In the genomic region with DNA sequence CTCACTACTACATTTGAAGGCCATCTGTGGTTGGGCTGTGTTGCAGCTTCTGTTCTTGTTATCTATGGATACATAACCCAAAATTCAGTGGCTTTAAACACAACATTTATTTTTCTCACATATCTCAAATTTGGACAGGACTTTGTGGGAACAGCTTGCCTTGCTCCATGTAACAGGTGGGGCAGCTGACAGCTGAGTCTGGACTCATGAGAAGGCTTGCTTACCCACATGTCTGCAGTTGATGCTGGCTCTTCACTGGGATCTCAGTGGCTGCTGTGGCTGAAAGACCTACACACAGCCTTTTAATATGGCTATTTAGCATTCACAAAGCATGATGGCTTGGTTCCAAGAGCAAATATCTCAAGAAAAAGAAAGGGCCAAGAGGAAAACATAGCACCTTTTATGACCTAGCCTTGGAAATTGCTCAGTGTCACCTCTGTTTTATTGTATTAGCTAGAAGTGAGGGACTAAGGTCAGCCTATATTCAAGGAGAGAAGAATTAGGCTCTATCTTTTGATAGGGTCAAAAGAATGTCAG, we compare ENCODE assay signal across 16 cellular contexts.
DNase-seq lines count a peak whose midpoint lies in the region; ATAC-seq, FAIRE-seq and TF ChIP-seq lines count a peak whose summit lies in the region.
"Had no signal": no experiment of that assay in that cellular context is flagged by ENCODE, and none has a peak within 500 bp of the region (broad histone marks: within the 10 kb centered on the region; RNA-seq: fewer than 3 reads in every experiment).

No MANE protein-coding gene starts in this region.

- H3K9me3 Mint-ChIP-seq in astrocyte (ENCODE audit: unreplicated experiment) (peaks cover 3% of the 10 kb centered on the region), mesothelial cell of epicardium (peaks cover 4% of the 10 kb centered on the region)

- H3K36me3 Mint-ChIP-seq in astrocyte (ENCODE audit: low read depth, unreplicated experiment) (peaks cover 1% of the 10 kb centered on the region), mesothelial cell of epicardium (no peaks in the 10 kb centered on the region)

- no peaks in the 10 kb centered on the region for H3K9me3 ChIP-seq in SK-N-SH
- H3K9me3 ChIP-seq in astrocyte (ENCODE audit: insufficient read depth, low read depth, low read length), result no peaks in the 10 kb centered on the region
- H3K9me3 ChIP-seq in smooth muscle cell (replicated peaks; ENCODE audit: low read depth), result no peaks in the 10 kb centered on the region

- H3K27ac ChIP-seq in SK-N-SH (ENCODE audit: low read depth in 2 of 2, low read length in 1 of 2), result peak overlapping the region; percentile 74 to 95; a peak in 3 of 4 replicates
- peak overlapping the region; percentile 97 for H3K27ac ChIP-seq in astrocyte (ENCODE audit: low read depth, low read length)
- H3K27ac ChIP-seq in smooth muscle cell (ENCODE audit: low read depth), result peak overlapping the region; percentile 97
- H3K27ac ChIP-seq: C4-2B, KMS-11 had no signal

- CTCF ChIA-PET in SK-N-SH (lab: Yijun Ruan, JAX), result interaction anchor here (1.0 kb wide), 1 partner anchor 8 kb away, joined by 3 read pairs; no protein-coding TSS in a partner anchor

- no peaks in the 10 kb centered on the region for H3K9me2 ChIP-seq in SK-N-SH

- no peaks in the 10 kb centered on the region for H3K36me3 ChIP-seq in SK-N-SH (replicated peaks in 1 of 2; ENCODE audit: control insufficient read depth in 1 of 2, insufficient read depth in 2 of 2, low read length in 1 of 2)
- H3K36me3 ChIP-seq in astrocyte (ENCODE audit: insufficient read depth, low read length), result no peaks in the 10 kb centered on the region
- no peaks in the 10 kb centered on the region for H3K36me3 ChIP-seq in smooth muscle cell (ENCODE audit: low read depth)

- POLR2A ChIA-PET in SK-N-SH (lab: Yijun Ruan, JAX), result no interaction called here

- H3K4me1 Mint-ChIP-seq in astrocyte (ENCODE audit: low read depth, unreplicated experiment) (peaks cover 41% of the 10 kb centered on the region), mesothelial cell of epicardium (peaks cover 8% of the 10 kb centered on the region)

- peaks cover 26% of the 10 kb centered on the region for H3F3A ChIP-seq in SK-N-SH (replicated peaks; ENCODE audit: insufficient read depth)
- H3F3A ChIP-seq in smooth muscle cell (ENCODE audit: low read depth), result peaks cover 3% of the 10 kb centered on the region

- H2AFZ ChIP-seq in SK-N-SH (ENCODE audit: low read depth) (no peak overlapping the region), astrocyte (ENCODE audit: low read depth, low read length) (no peak overlapping the region), smooth muscle cell (ENCODE audit: low read depth) (no peak overlapping the region)

- no peak for TF ChIP-seq CTCF in SK-N-SH (IDR thresholded peaks at IDR 0.05)
- no peak for TF ChIP-seq CTCF in astrocyte (IDR thresholded peaks at IDR 0.05; ENCODE audit: insufficient read depth, low read depth, low read length)
- no peak for TF ChIP-seq CTCF in mesothelial cell of epicardium (IDR thresholded peaks at IDR 0.05; ENCODE audit: unreplicated experiment)
- no peak for TF ChIP-seq CTCF in smooth muscle cell (IDR thresholded peaks at IDR 0.05; ENCODE audit: borderline replicate concordance, insufficient read depth, poor library complexity, severe bottlenecking)

- H3K27me3 ChIP-seq in SK-N-SH (ENCODE audit: insufficient read depth) (no peaks in the 10 kb centered on the region), astrocyte (ENCODE audit: insufficient read depth, low read length) (no peaks in the 10 kb centered on the region), smooth muscle cell (ENCODE audit: low read depth) (no peaks in the 10 kb centered on the region)

- ATAC-seq in SK-N-SH treated with all-trans-retinoic acid at 6 μM for 48 hours (no peak), HG03354 (IDR thresholded peaks at IDR 0.05; ENCODE audit: poor library complexity, severe bottlenecking, unreplicated experiment) (no peak)
- ATAC-seq: Right ventricle myocardium inferior had no signal

- H3K4me3 Mint-ChIP-seq in astrocyte (ENCODE audit: unreplicated experiment) (no peak overlapping the region), mesothelial cell of epicardium (no peak overlapping the region)

- TF ChIP-seq RAD21 in SK-N-SH (IDR thresholded peaks at IDR 0.05; ENCODE audit: low read length), result no peak

- 0 out of 2 replicates have a peak overlapping the region, but pooled peaks have one; percentile 70 for H3K4me2 ChIP-seq in SK-N-SH
- H3K4me2 ChIP-seq in astrocyte (ENCODE audit: low read length), result peak overlapping the region; percentile 77
- H3K4me2 ChIP-seq in smooth muscle cell, result no peak overlapping the region
- H3K4me2 ChIP-seq: KMS-11 had no signal

- H3K4me3 ChIP-seq in SK-N-SH (ENCODE audit: low read depth in 2 of 2, low read length in 1 of 2) (no peak overlapping the region), astrocyte (ENCODE audit: insufficient read depth, low read depth, low read length) (no peak overlapping the region), smooth muscle cell (no peak overlapping the region)

- no peaks in the 10 kb centered on the region for H3K79me2 ChIP-seq in SK-N-SH (ENCODE audit: insufficient read depth)
- H3K79me2 ChIP-seq in astrocyte (ENCODE audit: insufficient read depth, low read length), result no peaks in the 10 kb centered on the region
- no peaks in the 10 kb centered on the region for H3K79me2 ChIP-seq in smooth muscle cell (ENCODE audit: low read depth)

- peak; percentile 41 for FAIRE-seq in astrocyte (lab: Jason Lieb, UNC)
- FAIRE-seq: H1 had no signal

- H4K20me1 ChIP-seq in SK-N-SH (ENCODE audit: insufficient read depth) (no peaks in the 10 kb centered on the region), astrocyte (ENCODE audit: insufficient read depth, low read length) (no peaks in the 10 kb centered on the region), smooth muscle cell (ENCODE audit: low read depth) (no peaks in the 10 kb centered on the region)

- H3K27ac Mint-ChIP-seq in astrocyte (ENCODE audit: unreplicated experiment), result peak overlapping the region; percentile 99
- H3K27ac Mint-ChIP-seq in mesothelial cell of epicardium, result peak overlapping the region; percentile 56

- TF ChIP-seq EP300 in SK-N-SH (IDR thresholded peaks at IDR 0.05; ENCODE audit: borderline replicate concordance in 1 of 2, low read depth in 1 of 2, low read length in 1 of 2), result no peak

- peaks cover 0 to 15% of the 10 kb centered on the region in 2 experiments; a peak in 1 of 4 replicates for H3K4me1 ChIP-seq in SK-N-SH (ENCODE audit: control insufficient read depth in 1 of 2, insufficient read depth in 2 of 2, low read depth in 1 of 2, low read length in 1 of 2)
- H3K4me1 ChIP-seq in astrocyte (ENCODE audit: insufficient read depth, low read length), result peaks cover 41% of the 10 kb centered on the region
- peaks cover 6% of the 10 kb centered on the region for H3K4me1 ChIP-seq in smooth muscle cell (ENCODE audit: low read depth)

- DNase-seq in SK-N-SH (no peak), astrocyte (ENCODE audit: low read depth) (peak; percentile 60), mesothelial cell of epicardium (ENCODE audit: low spot score in 2 of 2, unreplicated experiment in 2 of 2) (no peak), smooth muscle cell (lab: John Stamatoyannopoulos, UW; ENCODE audit: unreplicated experiment) (no peak), T-helper 1 cell (no peak), pons (ENCODE audit: low spot score) (no peak)
- DNase-seq: COR-L47, MM.1S, NCI-H1105, NCI-H1694 treated with DMSO at 0.1 percent for 48 hours had no signal

- H3K9ac ChIP-seq in SK-N-SH, result no peak overlapping the region
- peak overlapping the region; percentile 75 for H3K9ac ChIP-seq in astrocyte (ENCODE audit: low read length)
- no peak overlapping the region for H3K9ac ChIP-seq in smooth muscle cell (ENCODE audit: low read depth)
- H3K9ac ChIP-seq: KMS-11 had no signal

- H3K27me3 Mint-ChIP-seq in astrocyte (ENCODE audit: low read depth, unreplicated experiment) (no peaks in the 10 kb centered on the region), mesothelial cell of epicardium (ENCODE audit: low read depth) (no peaks in the 10 kb centered on the region)

TF ChIP-seq in SK-N-SH, 30 proteins besides CTCF, POLR2A, EP300 and RAD21 (continues in another document):
- no peak for TF ChIP-seq SIN3A (IDR thresholded peaks at IDR 0.05; ENCODE audit: borderline replicate concordance, low read depth, low read length)
- no peak for TF ChIP-seq NRF1 (IDR thresholded peaks at IDR 0.05; ENCODE audit: low read depth, low read length)
- no peak for TF ChIP-seq MXI1 (IDR thresholded peaks at IDR 0.05; ENCODE audit: low read depth, low read length)
- TF ChIP-seq EZH2phosphoT487 (IDR thresholded peaks at IDR 0.05; ENCODE audit: borderline replicate concordance, low read depth), result no peak

TF ChIP-seq in SK-N-SH treated with all-trans-retinoic acid at 6 μM for 48 hours, 23 proteins besides CTCF, POLR2A, EP300 and RAD21 (continues in another document):
- TF ChIP-seq ZFP3 (CRISPR knock-in tag; IDR thresholded peaks at IDR 0.05) (no peak), SNAI2 (CRISPR knock-in tag; IDR thresholded peaks at IDR 0.05) (no peak), ZC3H10 (CRISPR knock-in tag; IDR thresholded peaks at IDR 0.05) (no peak), ZFP30 (CRISPR knock-in tag; IDR thresholded peaks at IDR 0.05) (no peak), POU6F1 (CRISPR knock-in tag; IDR thresholded peaks at IDR 0.05; ENCODE audit: borderline replicate concordance, low read depth) (no peak), ZNF70 (CRISPR knock-in tag; IDR thresholded peaks at IDR 0.05) (no peak), BACH2 (CRISPR knock-in tag; IDR thresholded peaks at IDR 0.05; ENCODE audit: borderline replicate concordance) (no peak)
